ENCODE assay signal across 19 cellular contexts in genomic region chr19:1773173-1773572, GRCh38. TPM values are rescaled to one million over a fixed set of nuclear protein-coding genes. Genes with fewer than 3 reads are reported as not detected.
DNase-seq lines count a peak whose midpoint lies in the region; TF ChIP-seq lines count a peak whose summit lies in the region.
"Had no signal": no experiment of that assay in that cellular context is flagged by ENCODE, and none has a peak within 500 bp of the region (broad histone marks: within the 10 kb centered on the region; RNA-seq: fewer than 3 reads in every experiment).

No MANE protein-coding gene starts in this region.

- peak overlapping the region; percentile 37 for H3K27ac Mint-ChIP-seq in activated naive CD4-positive, alpha-beta T cell treated with anti-CD3 and anti-CD28 coated beads, Interleukin-2, amount 10 ng/mL, durations not matched to agents 7 days and 5 days
- H3K27ac Mint-ChIP-seq in glutamatergic neuron (ENCODE audit: unreplicated experiment): no peak overlapping the region

- H3K4me1 Mint-ChIP-seq in activated naive CD4-positive, alpha-beta T cell treated with anti-CD3 and anti-CD28 coated beads, Interleukin-2, amount 10 ng/mL, durations not matched to agents 7 days and 5 days: no peaks in the 10 kb centered on the region
- peaks cover 7% of the 10 kb centered on the region for H3K4me1 Mint-ChIP-seq in glutamatergic neuron (ENCODE audit: low read depth, unreplicated experiment)
- H3K4me1 Mint-ChIP-seq: central memory CD8-positive, alpha-beta T cell had no signal

- CTCF ChIA-PET in activated naive CD4-positive, alpha-beta T cell treated with anti-CD3 and anti-CD28 coated beads, Interleukin-2, amount 10 ng/mL, durations not matched to agents 7 days and 5 days (lab: Charles Lee): interaction anchor here (0.9 kb wide), 1 partner anchor 101 kb away, joined by 3 read pairs; no protein-coding TSS in a partner anchor

- no peak overlapping the region for H3K4me3 Mint-ChIP-seq in activated naive CD4-positive, alpha-beta T cell treated with anti-CD3 and anti-CD28 coated beads, Interleukin-2, amount 10 ng/mL, durations not matched to agents 7 days and 5 days
- peak overlapping the region; percentile 25 for H3K4me3 Mint-ChIP-seq in glutamatergic neuron (ENCODE audit: unreplicated experiment)
- H3K4me3 Mint-ChIP-seq: central memory CD8-positive, alpha-beta T cell had no signal

- H3K36me3 Mint-ChIP-seq in activated naive CD4-positive, alpha-beta T cell treated with anti-CD3 and anti-CD28 coated beads, Interleukin-2, amount 10 ng/mL, durations not matched to agents 7 days and 5 days: peaks cover 2% of the 10 kb centered on the region
- H3K36me3 Mint-ChIP-seq in glutamatergic neuron (ENCODE audit: unreplicated experiment): peaks cover 25% of the 10 kb centered on the region

- H3K27me3 Mint-ChIP-seq in activated naive CD4-positive, alpha-beta T cell treated with anti-CD3 and anti-CD28 coated beads, Interleukin-2, amount 10 ng/mL, durations not matched to agents 7 days and 5 days: peaks cover 96% of the 10 kb centered on the region
- peaks cover 32% of the 10 kb centered on the region for H3K27me3 Mint-ChIP-seq in glutamatergic neuron (ENCODE audit: unreplicated experiment)

- in situ Hi-C loops in KBM-7 (cut with MboI; ENCODE audit: low pct_unique_long_range_greater_than_20kb, low sequenced_read_pairs): no loop called here

- no peak for TF ChIP-seq CTCF in glutamatergic neuron (IDR thresholded peaks at IDR 0.05; ENCODE audit: partially characterized antibody, unreplicated experiment)

- DNase-seq in activated naive CD4-positive, alpha-beta T cell treated with anti-CD3 and anti-CD28 coated beads, Interleukin-2, amount 10 ng/mL, durations not matched to agents 7 days and 5 days: no peak
- DNase-seq in activated naive CD4-positive, alpha-beta T cell treated with anti-CD3 and anti-CD28 coated beads, Interleukin-2, amount 50 U/mL, for 16 hours: no peak
- DNase-seq in SW480 (ENCODE audit: low spot score) (peak; percentile 86), glutamatergic neuron (no peak), pons (ENCODE audit: low spot score) (no peak), KBM-7 (no peak), amniotic stem cell (lab: John Stamatoyannopoulos, UW) (no peak)
- DNase-seq in central memory CD4-positive, alpha-beta T cell: no peak
- DNase-seq: activated naive CD4-positive, alpha-beta T cell treated with Interleukin-2 at 50 U/mL for 16 hours; MM.1S; NCI-H2107; spleen; stomach had no signal

- H3K9me3 Mint-ChIP-seq in activated naive CD4-positive, alpha-beta T cell treated with anti-CD3 and anti-CD28 coated beads, Interleukin-2, amount 10 ng/mL, durations not matched to agents 7 days and 5 days: peaks cover 16% of the 10 kb centered on the region
- peaks cover 7% of the 10 kb centered on the region for H3K9me3 Mint-ChIP-seq in glutamatergic neuron (ENCODE audit: unreplicated experiment)

RNA-seq across cellular contexts. Expression of gene ONECUT3, which starts 19.9 kb away (rescaled TPM):
- 15.4 TPM for total RNA-seq in glutamatergic neuron (ENCODE audit: unreplicated experiment)
- total RNA-seq: activated CD8-positive, alpha-beta memory T cell treated with anti-CD3 and anti-CD28 coated beads for 36 hours; endothelial cell of umbilical vein; H1; lung microvascular endothelial cell; SK-MEL-5; spleen had no signal

RNA-seq across cellular contexts. Expression of gene ATP8B3, which starts 38.9 kb away (rescaled TPM):
- total RNA-seq in glutamatergic neuron (ENCODE audit: unreplicated experiment): 2.5 TPM
